In the genomic region with DNA sequence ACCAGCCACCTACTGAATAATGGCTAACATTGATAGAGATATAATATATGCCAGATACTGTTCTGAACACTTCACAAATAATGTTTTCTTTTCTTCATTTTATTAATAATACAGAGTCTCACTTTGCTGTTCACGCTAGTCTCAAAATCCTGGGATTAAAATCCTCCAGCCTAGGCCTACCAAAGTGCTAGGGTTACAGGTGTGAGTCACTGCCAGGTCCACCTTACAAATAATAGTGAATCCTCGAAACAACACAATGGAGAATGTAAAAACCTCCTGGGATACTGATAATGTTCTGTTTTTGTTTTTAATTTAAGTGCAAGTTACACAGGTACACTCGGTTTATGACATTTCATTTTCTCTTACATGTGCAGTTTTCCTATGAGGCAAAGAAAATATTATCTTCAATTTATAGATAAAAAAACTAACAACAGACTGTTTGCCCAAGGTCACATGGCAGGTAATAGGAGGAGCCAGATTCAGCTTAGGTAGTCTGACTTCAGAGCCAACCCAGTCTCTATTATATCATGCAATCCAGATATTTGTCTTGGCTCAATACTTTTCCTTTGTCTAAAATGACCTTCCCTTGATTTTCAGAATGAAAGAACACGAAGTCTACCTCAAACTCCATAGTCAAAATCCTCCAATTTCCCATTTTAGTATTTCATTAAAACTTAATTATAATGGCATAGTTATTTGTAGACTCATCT, we compare ENCODE assay signal across 15 cellular contexts.
"Had no signal": no experiment of that assay in that cellular context is flagged by ENCODE, and none has a peak within 500 bp of the region (broad histone marks: within the 10 kb centered on the region; RNA-seq: fewer than 3 reads in every experiment).

No MANE protein-coding gene starts in this region.

- H3K27me3 ChIP-seq: gastroesophageal sphincter, neural progenitor cell, ovary, transverse colon had no signal

- H3K4me3 ChIP-seq: gastroesophageal sphincter, neural progenitor cell, ovary, skin epidermis, transverse colon had no signal

- H3K4me1 Mint-ChIP-seq: neural progenitor cell had no signal

- H3K4me1 ChIP-seq: neural progenitor cell had no signal

- H3K27ac ChIP-seq: gastroesophageal sphincter, neural progenitor cell, ovary, skin epidermis had no signal

- H3K9me3 ChIP-seq: gastroesophageal sphincter, ovary, transverse colon had no signal

- H3K27ac Mint-ChIP-seq: neural progenitor cell; T-helper 2 cell treated with Interferon-gamma antibody and Interleukin-4, amounts not matched to agents 5 μg/mL and 100 μg/mL, for 36 hours had no signal

- H3K4me3 Mint-ChIP-seq: activated T-cell treated with anti-CD3 and anti-CD28 coated beads, Interleukin-2, amount 50 U/mL, for 4 hours; neural progenitor cell; T-helper 2 cell treated with Interferon-gamma antibody and Interleukin-4, amounts not matched to agents 5 μg/mL and 100 μg/mL, for 36 hours had no signal

- DNase-seq: activated CD4-positive, alpha-beta T cell treated with anti-CD3 and anti-CD28 coated beads, Interleukin-2, amount 50 U/mL, for 48 hours; activated CD4-positive, CD25-positive, alpha-beta regulatory T cell treated with anti-CD3 and anti-CD28 coated beads, Interleukin-2, amount 50 U/mL, for 72 hours; activated effector memory CD4-positive, alpha-beta T cell treated with anti-CD3 and anti-CD28 coated beads, Interleukin-2, amount 50 U/mL, for 16 hours; activated T-cell treated with anti-CD3 and anti-CD28 coated beads, Interleukin-2, amount 50 U/mL, for 4 hours; amniotic stem cell; effector CD4-positive, alpha-beta T cell; kidney; ovary; SW 1271; transverse colon had no signal

- H3K9me3 Mint-ChIP-seq: activated naive CD4-positive, alpha-beta T cell treated with anti-CD3 and anti-CD28 coated beads, Interleukin-2, amount 50 U/mL, for 72 hours; activated T-cell treated with anti-CD3 and anti-CD28 coated beads, Interleukin-2, amount 50 U/mL, for 4 hours; T-helper 2 cell treated with Interferon-gamma antibody and Interleukin-4, amounts not matched to agents 5 μg/mL and 100 μg/mL, for 36 hours had no signal

- H3K36me3 ChIP-seq: gastroesophageal sphincter, ovary, transverse colon had no signal

- ATAC-seq: activated naive CD4-positive, alpha-beta T cell treated with anti-CD3 and anti-CD28 coated beads, Interleukin-2, amount 50 U/mL, for 72 hours; activated T-cell treated with anti-CD3 and anti-CD28 coated beads, Interleukin-2, amount 50 U/mL, for 4 hours; gastroesophageal sphincter had no signal
